ENCODE assay signal across 1 cellular context in genomic region chr10:72354356-72355213, GRCh38.
TF ChIP-seq lines count a peak whose summit lies in the region.

DNAJB12 (minus strand) TSS chr10:72354919; CDS start chr10:72354897, 22 bp downstream.

TF ChIP-seq in K562, 482 proteins besides CTCF, POLR2A, EP300 and RAD21 (continued from another document and continues in another):
- TF ChIP-seq ATF6 (CRISPR knock-in tag; IDR thresholded peaks at IDR 0.05) (no peak), ZNF785 (CRISPR knock-in tag; IDR thresholded peaks at IDR 0.05) (no peak), SMARCB1 (IDR thresholded peaks at IDR 0.05; ENCODE audit: insufficient read length, low read depth) (no peak), TAF7 (tag; IDR thresholded peaks at IDR 0.05) (peak; percentile 94), YY1 (IDR thresholded peaks at IDR 0.05; ENCODE audit: borderline replicate concordance in 1 of 3, control insufficient read depth in 1 of 3, extremely low read depth in 1 of 3, insufficient read depth in 3 of 3, insufficient read length in 1 of 3, insufficient replicate concordance in 2 of 3, low read depth in 1 of 3, low read length in 2 of 3) (peak; percentile 46 to 88 (median 88)), CEBPG (CRISPR knock-in tag; IDR thresholded peaks at IDR 0.05) (peak; percentile 45; the same call in 1 of the 2 replicates), CEBPG (tag; conservative IDR thresholded peaks at IDR 0.05 in 1 of 2, IDR thresholded peaks at IDR 0.05 in 1 of 2) (peak in 1 of 2 experiments; percentile 45; a peak in 3 of 4 replicates), MCM5 (IDR thresholded peaks at IDR 0.05; ENCODE audit: low read depth) (no peak), KLF10 (CRISPR knock-in tag; IDR thresholded peaks at IDR 0.05) (no peak), ESRRB (CRISPR knock-in tag; IDR thresholded peaks at IDR 0.05; ENCODE audit: borderline replicate concordance) (no peak), SRF (CRISPR knock-in tag; IDR thresholded peaks at IDR 0.05) (peak in 1 of 2 experiments; percentile 60; a peak in 2 of 4 replicates), MNT (conservative IDR thresholded peaks at IDR 0.05) (peak; percentile 95 to 98), NR2C1 (IDR thresholded peaks at IDR 0.05) (peak; percentile 76), NR2C1 (tag; IDR thresholded peaks at IDR 0.05) (peak; percentile 77), SAFB2 (IDR thresholded peaks at IDR 0.05; ENCODE audit: borderline replicate concordance, low read depth, low read length, severe bottlenecking) (no peak), ZNF395 (CRISPR knock-in tag; IDR thresholded peaks at IDR 0.05) (peak; percentile 94), ZBTB1 (CRISPR knock-in tag; IDR thresholded peaks at IDR 0.05; ENCODE audit: borderline replicate concordance, low read depth) (no peak), OTX1 (CRISPR knock-in tag; IDR thresholded peaks at IDR 0.05) (peak; percentile 66; the same call in 1 of the 2 replicates), SMAD2 (IDR thresholded peaks at IDR 0.05; ENCODE audit: low read depth, low read length) (no peak), HMG20A (CRISPR knock-in tag; conservative IDR thresholded peaks at IDR 0.05) (no peak), TCF3 (CRISPR knock-in tag; IDR thresholded peaks at IDR 0.05) (0 out of 2 replicates have a peak, but pooled peaks have one; percentile 4), GATA2 (CRISPR knock-in tag; IDR thresholded peaks at IDR 0.05) (no peak), JUNB (CRISPR knock-in tag; conservative IDR thresholded peaks at IDR 0.05) (no peak), DNMT1 (IDR thresholded peaks at IDR 0.05) (peak; percentile 99), CHD2 (IDR thresholded peaks at IDR 0.05; ENCODE audit: low read depth, low read length) (peak; percentile 74), ATF3 (IDR thresholded peaks at IDR 0.05) (peak; percentile 59), ATF3 (CRISPR knock-in tag; conservative IDR thresholded peaks at IDR 0.05) (peak; percentile 72; the same call in 1 of the 2 replicates), WHSC1 (IDR thresholded peaks at IDR 0.05; ENCODE audit: low read length) (no peak), ZNF224 (CRISPR knock-in tag; IDR thresholded peaks at IDR 0.05) (peak; percentile 59; the same call in 1 of the 2 replicates), E4F1 (CRISPR knock-in tag; IDR thresholded peaks at IDR 0.05; ENCODE audit: borderline replicate concordance) (no peak), HMGN3 (IDR thresholded peaks at IDR 0.05; ENCODE audit: borderline replicate concordance, extremely low read depth, insufficient read length, low read depth, low read length) (peak; percentile 93), HDAC8 (tag; IDR thresholded peaks at IDR 0.05) (no peak), MAFF (IDR thresholded peaks at IDR 0.05; ENCODE audit: low read length) (no peak), NCOA1 (IDR thresholded peaks at IDR 0.05; ENCODE audit: low read depth) (peak; percentile 97), SETDB1 (IDR thresholded peaks at IDR 0.05; ENCODE audit: low read length) (no peak), ZNF354B (CRISPR knock-in tag; IDR thresholded peaks at IDR 0.05) (no peak), LARP7 (IDR thresholded peaks at IDR 0.05) (peak; percentile 84), ZNF133 (CRISPR knock-in tag; IDR thresholded peaks at IDR 0.05) (no peak; the same call in 1 of the 2 replicates), GTF2F1 (IDR thresholded peaks at IDR 0.05; ENCODE audit: low read depth, low read length) (peak; percentile 81), CREB5 (CRISPR knock-in tag; IDR thresholded peaks at IDR 0.05) (no peak), POLR3G (IDR thresholded peaks at IDR 0.05; ENCODE audit: extremely low read depth, insufficient read length, insufficient replicate concordance) (no peak), TFE3 (CRISPR knock-in tag; IDR thresholded peaks at IDR 0.05) (peak; percentile 95), FOS (IDR thresholded peaks at IDR 0.05; ENCODE audit: extremely low read depth, insufficient read length) (no peak), CHD4 (IDR thresholded peaks at IDR 0.05; ENCODE audit: insufficient read depth, insufficient replicate concordance, low read depth, low read length, poor library complexity, severe bottlenecking) (no peak), GABPA (tag; conservative IDR thresholded peaks at IDR 0.05; ENCODE audit: low read depth) (peak; percentile 95), CREB1 (IDR thresholded peaks at IDR 0.05) (peak; percentile 99), CREB1 (CRISPR knock-in tag; IDR thresholded peaks at IDR 0.05) (peak; percentile 100), HBP1 (CRISPR knock-in tag; IDR thresholded peaks at IDR 0.05) (peak; percentile 93), ETS2 (tag; IDR thresholded peaks at IDR 0.05; ENCODE audit: borderline replicate concordance, poor library complexity, severe bottlenecking) (no peak), MED1 (CRISPR knock-in tag; IDR thresholded peaks at IDR 0.05; ENCODE audit: borderline replicate concordance) (no peak), E2F1 (CRISPR knock-in tag; IDR thresholded peaks at IDR 0.05) (no peak; the same call in none of the 2 replicates), ETV6 (IDR thresholded peaks at IDR 0.05; ENCODE audit: borderline replicate concordance in 1 of 2, low read depth in 2 of 2, low read length in 1 of 2) (peak in 1 of 2 experiments; percentile 61; a peak in 2 of 4 replicates), ETV6 (CRISPR knock-in tag; IDR thresholded peaks at IDR 0.05; ENCODE audit: borderline replicate concordance) (no peak), POLR2B (IDR thresholded peaks at IDR 0.05; ENCODE audit: low read depth, partially characterized antibody) (peak; percentile 97), DDX20 (tag; IDR thresholded peaks at IDR 0.05; ENCODE audit: low read depth) (no peak), ZBTB7A (IDR thresholded peaks at IDR 0.05; ENCODE audit: borderline replicate concordance, control insufficient read depth, low read depth, low read length) (peak; percentile 31; the same call in 1 of the 2 replicates), ZNF3 (CRISPR knock-in tag; IDR thresholded peaks at IDR 0.05) (no peak)
